Comparison of ENCODE assay signal across 8 cellular contexts in genomic region chr13:60398438-60398891, GRCh38. TPM values are rescaled to one million over a fixed set of nuclear protein-coding genes. Genes with fewer than 3 reads are reported as not detected.
DNase-seq lines count a peak whose midpoint lies in the region; ATAC-seq and TF ChIP-seq lines count a peak whose summit lies in the region.

No MANE protein-coding gene starts in this region.

- no peaks in the 10 kb centered on the region for H3K36me3 ChIP-seq in heart right ventricle
- no peaks in the 10 kb centered on the region for H3K36me3 ChIP-seq in body of pancreas (replicated peaks in 1 of 2; ENCODE audit: insufficient read depth in 1 of 2, low read depth in 2 of 2)
- H3K36me3 ChIP-seq in uterus = no peaks in the 10 kb centered on the region

- TF ChIP-seq CTCF in heart right ventricle (IDR thresholded peaks at IDR 0.05) = no peak
- TF ChIP-seq CTCF in body of pancreas (IDR thresholded peaks at IDR 0.05) = no peak
- no peak for TF ChIP-seq CTCF in uterus (IDR thresholded peaks at IDR 0.05)

- TF ChIP-seq POLR2A in body of pancreas (IDR thresholded peaks at IDR 0.05) = no peak
- no peak for TF ChIP-seq POLR2A in uterus (IDR thresholded peaks at IDR 0.05)

- peaks cover 25% of the 10 kb centered on the region for H3K4me1 Mint-ChIP-seq in memory B cell

- H3K9me3 ChIP-seq in heart right ventricle = no peaks in the 10 kb centered on the region
- H3K9me3 ChIP-seq in body of pancreas = no peaks in the 10 kb centered on the region
- H3K9me3 ChIP-seq in uterus = no peaks in the 10 kb centered on the region

- H3K27me3 ChIP-seq in heart right ventricle = no peaks in the 10 kb centered on the region
- H3K27me3 ChIP-seq in body of pancreas = no peaks in the 10 kb centered on the region
- H3K27me3 ChIP-seq in uterus = no peaks in the 10 kb centered on the region

- peak overlapping the region in 9 of 10 donors; percentile 55 to 78 (median 76) for H3K4me3 ChIP-seq in heart right ventricle
- H3K4me3 ChIP-seq in body of pancreas = peak overlapping the region in 1 of 2 donors; percentile 22
- H3K4me3 ChIP-seq in uterus = peak overlapping the region; percentile 80 to 81

- H3K9me3 Mint-ChIP-seq in memory B cell = no peaks in the 10 kb centered on the region

- H3K27ac ChIP-seq in heart right ventricle = peak overlapping the region in 9 of 10 donors; percentile 88 to 99 (median 98)
- peak overlapping the region; percentile 79 to 98 (median 96) for H3K27ac ChIP-seq in body of pancreas
- peak overlapping the region; percentile 96 to 97 for H3K27ac ChIP-seq in uterus

- H3K4me1 ChIP-seq in heart right ventricle (peaks cover 2 to 45% (median 25%) of the 10 kb centered on the region in 9 donors), body of pancreas (peaks cover 36% of the 10 kb centered on the region), uterus (peaks cover 0 to 3% of the 10 kb centered on the region in 2 donors)

- peak overlapping the region; percentile 95 for H3K27ac Mint-ChIP-seq in memory B cell

- no peak for ATAC-seq in heart right ventricle
- ATAC-seq in Right ventricle myocardium superior (ENCODE audit: poor library complexity) = no peak
- no peak for ATAC-seq in body of pancreas
- no peak for ATAC-seq in memory B cell (ENCODE audit: low read depth)

- DNase-seq in heart right ventricle (no peak), Right ventricle myocardium superior (no peak), body of pancreas (no peak), memory B cell (ENCODE audit: low spot score in 2 of 2) (no peak), uterus (no peak), activated gamma-delta T cell (lab: John Stamatoyannopoulos, UW) (no peak), NCI-H226 (no peak), NCI-H82 (lab: John Stamatoyannopoulos, UW) (no peak)

- peak overlapping the region; percentile 91 for H3K4me3 Mint-ChIP-seq in memory B cell

- H3K36me3 Mint-ChIP-seq in memory B cell = no peaks in the 10 kb centered on the region

- WGBS in heart right ventricle, 2 donors = 48 to 50% methylated on average over 6 of the region's 6 CpGs
- WGBS in body of pancreas, 2 donors = 22 to 31% methylated on average over 6 of the region's 6 CpGs

- intact Hi-C loops in heart right ventricle (cut with DNase I) (loop anchor here in 5 of 10 donors (5.0 to 10.0 kb wide), 3 partner anchors 234 to 1054 kb away; partner anchors contain the start of gene DIAPH3 (in 4 of the 5)), Right ventricle myocardium superior (cut with DNase I) (no loop called here), body of pancreas (cut with DNase I) (no loop called here), uterus (cut with DNase I; ENCODE audit: low total_unique reads) (no loop called here)

- no peaks in the 10 kb centered on the region for H3K27me3 Mint-ChIP-seq in memory B cell

RNA-seq across cellular contexts. Expression of gene TDRD3, which starts 1.4 kb away (rescaled TPM):
- total RNA-seq in heart right ventricle = 10 to 100 TPM; 38.1 to 60.7 (median 51.6) TPM
- polyA plus RNA-seq in heart right ventricle = 10 to 100 TPM in 1 of 2 donors, 1 to 10 TPM in 1; 9.8 to 26.6 TPM
- total RNA-seq in Right ventricle myocardium superior = 38.4 TPM
- total RNA-seq in body of pancreas = 10 to 100 TPM; 20.0 to 22.7 TPM
- 10 to 100 TPM; 18.2 to 76.8 (median 48.4) TPM for total RNA-seq in uterus
